Comparison of ENCODE assay signal across 1 cellular context in genomic region chr12:32617549-32617948, GRCh38.
TF ChIP-seq lines count a peak whose summit lies in the region.

No MANE protein-coding gene starts in this region.

TF ChIP-seq in SK-N-SH treated with all-trans-retinoic acid at 6 μM for 48 hours, 23 proteins besides CTCF, POLR2A, EP300 and RAD21 (continued from another document):
- TF ChIP-seq CSRNP3 (CRISPR knock-in tag; IDR thresholded peaks at IDR 0.05) (no peak), BACH2 (CRISPR knock-in tag; IDR thresholded peaks at IDR 0.05; ENCODE audit: borderline replicate concordance) (no peak), ZC3H10 (CRISPR knock-in tag; IDR thresholded peaks at IDR 0.05) (no peak), CSDC2 (CRISPR knock-in tag; IDR thresholded peaks at IDR 0.05) (no peak), OSR1 (CRISPR knock-in tag; IDR thresholded peaks at IDR 0.05) (no peak), ISL1 (CRISPR knock-in tag; IDR thresholded peaks at IDR 0.05) (no peak)
